14 cellular contexts compared by ENCODE assay signal in the genomic region with DNA sequence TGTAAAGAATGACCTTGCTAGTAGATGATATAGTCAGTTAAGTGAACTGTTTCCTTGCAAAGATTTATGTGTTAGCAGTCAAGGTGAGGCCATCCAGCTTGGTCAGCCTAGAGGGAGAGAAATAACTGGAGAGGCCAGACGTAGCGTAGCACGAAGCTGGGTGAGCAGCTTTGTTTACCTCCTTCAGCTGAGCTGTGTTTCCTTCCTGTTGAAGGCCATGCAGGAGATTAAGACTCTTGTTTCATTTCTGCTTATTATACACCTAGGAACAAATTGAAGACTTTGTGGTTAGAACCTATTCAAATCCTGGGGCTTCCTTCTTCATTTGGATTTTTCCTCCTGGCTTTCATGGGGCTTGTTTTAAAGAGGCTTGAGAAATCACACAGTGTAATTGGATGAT.
"Had no signal": no experiment of that assay in that cellular context is flagged by ENCODE, and none has a peak within 500 bp of the region (broad histone marks: within the 10 kb centered on the region; RNA-seq: fewer than 3 reads in every experiment).

No MANE protein-coding gene starts in this region.

- H3K27ac ChIP-seq: ascending aorta, breast epithelium, gastroesophageal sphincter, pancreas, sigmoid colon, VCaP had no signal

- H3K9me3 Mint-ChIP-seq: activated naive CD4-positive, alpha-beta T cell treated with anti-CD3 and anti-CD28 coated beads, Interleukin-2, amount 10 ng/mL, durations not matched to agents 7 days and 5 days had no signal

- H3K4me3 ChIP-seq: ascending aorta, breast epithelium, gastroesophageal sphincter, pancreas, sigmoid colon, spleen had no signal

- DNase-seq: activated CD4-positive, alpha-beta T cell treated with anti-CD3 and anti-CD28 coated beads for 1 hour; activated CD4-positive, alpha-beta T cell treated with anti-CD3 and anti-CD28 coated beads, Interleukin-2, amount 50 U/mL, for 48 hours; activated naive CD4-positive, alpha-beta T cell treated with anti-CD3 and anti-CD28 coated beads, Interleukin-2, amount 10 ng/mL, durations not matched to agents 7 days and 5 days; activated T-cell treated with anti-CD3 and anti-CD28 coated beads, Interleukin-2, amount 50 U/mL, for 1 hour; islet precursor cell; naive thymus-derived CD4-positive, alpha-beta T cell; pancreas; sigmoid colon; spleen had no signal

- H3K4me1 ChIP-seq: ascending aorta, breast epithelium, gastroesophageal sphincter, pancreas, sigmoid colon had no signal

- H3K36me3 Mint-ChIP-seq: activated naive CD4-positive, alpha-beta T cell treated with anti-CD3 and anti-CD28 coated beads, Interleukin-2, amount 10 ng/mL, durations not matched to agents 7 days and 5 days; naive thymus-derived CD4-positive, alpha-beta T cell had no signal

- H3K9me3 ChIP-seq: ascending aorta, breast epithelium, gastroesophageal sphincter, pancreas, sigmoid colon, spleen had no signal

- ATAC-seq: gastroesophageal sphincter; left lobe of liver; naive thymus-derived CD4-positive, alpha-beta T cell had no signal

- H3K27me3 Mint-ChIP-seq: activated naive CD4-positive, alpha-beta T cell treated with anti-CD3 and anti-CD28 coated beads, Interleukin-2, amount 10 ng/mL, durations not matched to agents 7 days and 5 days had no signal

- H3K4me3 Mint-ChIP-seq: activated naive CD4-positive, alpha-beta T cell treated with anti-CD3 and anti-CD28 coated beads, Interleukin-2, amount 10 ng/mL, durations not matched to agents 7 days and 5 days; naive thymus-derived CD4-positive, alpha-beta T cell had no signal

- H3K36me3 ChIP-seq: ascending aorta, breast epithelium, gastroesophageal sphincter, pancreas, sigmoid colon, spleen had no signal

- H3K27ac Mint-ChIP-seq: activated naive CD4-positive, alpha-beta T cell treated with anti-CD3 and anti-CD28 coated beads, Interleukin-2, amount 10 ng/mL, durations not matched to agents 7 days and 5 days; naive thymus-derived CD4-positive, alpha-beta T cell had no signal
